Comparison of ENCODE assay signal across 12 cellular contexts in genomic region chr3:193563999-193564398, GRCh38. TPM values are rescaled to one million over a fixed set of nuclear protein-coding genes. Genes with fewer than 3 reads are reported as not detected.
DNase-seq lines count a peak whose midpoint lies in the region; ATAC-seq and TF ChIP-seq lines count a peak whose summit lies in the region.
"Had no signal": no experiment of that assay in that cellular context is flagged by ENCODE, and none has a peak within 500 bp of the region (broad histone marks: within the 10 kb centered on the region; RNA-seq: fewer than 3 reads in every experiment).

No MANE protein-coding gene starts in this region.

- no peak overlapping the region for H3K4me2 ChIP-seq in PC-3 (ENCODE audit: low read length)

- TF ChIP-seq CTCF in PC-3 (conservative IDR thresholded peaks at IDR 0.05; ENCODE audit: low read depth, low read length) (peak; percentile 46), fibroblast of mammary gland (conservative IDR thresholded peaks at IDR 0.05; ENCODE audit: control insufficient read depth, insufficient read depth, low read depth, low read length) (peak; percentile 7)

- POLR2A ChIA-PET in PC-3 (lab: Charles Lee; ENCODE audit: unreplicated experiment) = no interaction called here

- CTCF ChIA-PET in PC-3 (lab: Charles Lee) = interaction anchor here (0.5 kb wide), 1 partner anchor 750 kb away, joined by 6 read pairs; no protein-coding TSS in a partner anchor

- no peak overlapping the region for H3K9ac ChIP-seq in PC-3 (ENCODE audit: low read length)

- no peaks in the 10 kb centered on the region for H3K36me3 ChIP-seq in PC-3 (ENCODE audit: low read depth, low read length)
- H3K36me3 ChIP-seq: esophagus squamous epithelium, thoracic aorta had no signal

- no peak overlapping the region for H3K27ac ChIP-seq in right cardiac atrium (ENCODE audit: low read length)
- no peak overlapping the region for H3K27ac ChIP-seq in PC-3 (ENCODE audit: low read length)
- H3K27ac ChIP-seq: esophagus squamous epithelium, thoracic aorta had no signal

- intact Hi-C loops in left ventricle myocardium superior (cut with micrococcal nuclease) (no loop called here), right cardiac atrium (cut with DNase I) (loop anchor here in 2 of 4 donors (5.0 to 10.0 kb wide), 2 partner anchors 102 to 999 kb away; no protein-coding TSS in a partner anchor), PC-3 (cut with micrococcal nuclease) (no loop called here)

- DNase-seq in left ventricle myocardium superior (no peak), right cardiac atrium (no peak), PC-3 (peak; percentile 29), fibroblast of mammary gland (ENCODE audit: low read depth) (no peak), NCI-H510A (lab: John Stamatoyannopoulos, UW) (no peak)
- DNase-seq in stimulated activated naive CD4-positive, alpha-beta T cell (lab: John Stamatoyannopoulos, UW) = no peak
- DNase-seq: esophagus squamous epithelium, NCI-H2029 treated with DMSO at 0.1 percent for 48 hours, T1000 had no signal

- no peaks in the 10 kb centered on the region for H3K9me2 ChIP-seq in PC-3 (replicated peaks; ENCODE audit: low read length)

- no peaks in the 10 kb centered on the region for H4K20me1 ChIP-seq in PC-3 (ENCODE audit: low read length)

- no peaks in the 10 kb centered on the region for H3F3A ChIP-seq in PC-3 (ENCODE audit: low read length, unreplicated experiment)

- H3K4me1 ChIP-seq in right cardiac atrium (ENCODE audit: control insufficient read depth, insufficient read depth, low read length) = no peaks in the 10 kb centered on the region
- H3K4me1 ChIP-seq in PC-3 (ENCODE audit: insufficient read depth, low read length) = no peaks in the 10 kb centered on the region
- H3K4me1 ChIP-seq: esophagus squamous epithelium had no signal

- ATAC-seq in left ventricle myocardium superior (peak; percentile 54), right cardiac atrium (no peak), PC-3 (peak; percentile 64; the same call in 1 of the 2 replicates), HG02852 (IDR thresholded peaks at IDR 0.05; ENCODE audit: unreplicated experiment) (no peak), HG02571 (IDR thresholded peaks at IDR 0.05; ENCODE audit: unreplicated experiment) (no peak)

- WGBS in right cardiac atrium = 79% methylated on average over 1 of the region's 1 CpG

- no peaks in the 10 kb centered on the region for H3K27me3 ChIP-seq in right cardiac atrium (ENCODE audit: control insufficient read depth, insufficient read depth)
- H3K27me3 ChIP-seq in PC-3 (ENCODE audit: low read length) = peaks cover 24% of the 10 kb centered on the region
- H3K27me3 ChIP-seq: esophagus squamous epithelium had no signal

- no peaks in the 10 kb centered on the region for H3K79me2 ChIP-seq in PC-3 (ENCODE audit: low read length)

- no peak overlapping the region for H3K4me3 ChIP-seq in right cardiac atrium (ENCODE audit: low read length)
- no peak overlapping the region for H3K4me3 ChIP-seq in PC-3 (ENCODE audit: low read length)
- H3K4me3 ChIP-seq in fibroblast of mammary gland (ENCODE audit: control insufficient read depth, low read depth, low read length) = no peak overlapping the region
- H3K4me3 ChIP-seq: esophagus squamous epithelium, thoracic aorta had no signal

- no TSS peak for BruUV-seq in PC-3 (replicated peaks; lab: Mats Ljungman, UMichigan)

- no peaks in the 10 kb centered on the region for H3K9me3 ChIP-seq in right cardiac atrium (ENCODE audit: control insufficient read depth, low read length)
- no peaks in the 10 kb centered on the region for H3K9me3 ChIP-seq in PC-3 (ENCODE audit: low read length)
- H3K9me3 ChIP-seq: esophagus squamous epithelium, thoracic aorta had no signal

- H2AFZ ChIP-seq in PC-3 (ENCODE audit: low read length) = no peak overlapping the region

RNA-seq across cellular contexts. Expression of gene ATP13A4, which starts 9.3 kb away (rescaled TPM):
- 0.64 TPM for total RNA-seq in left ventricle myocardium superior
- total RNA-seq in right cardiac atrium = under 1 TPM in 3 of 4 donors, not detected in 1; 0.20 to 0.36 (median 0.29) TPM
- 0.07 TPM for polyA plus RNA-seq in right cardiac atrium
- total RNA-seq in PC-3 (2014; rRNA removed) = not detected in 2 replicates

RNA-seq across cellular contexts. Expression of gene OPA1, which starts 29.0 kb away (rescaled TPM):
- total RNA-seq in left ventricle myocardium superior (131 TPM), right cardiac atrium (10 to 100 TPM; 77.1 to 91.0 (median 79.3) TPM), PC-3 (2014; rRNA removed) (68.0 and 93.8 TPM in 2 replicates)
- 30.4 TPM for polyA plus RNA-seq in right cardiac atrium

Comparison
In these comparisons a context has a peak if more than half of its experiments do, and no peak if none do; other contexts are left out.
1. ATAC-seq: peak in left ventricle myocardium superior (single experiment) and PC-3 (single experiment); none in right cardiac atrium (0 of 2), HG02852 (single experiment) and HG02571 (single experiment).